ENCODE assay signal across 13 cellular contexts in the genomic region with DNA sequence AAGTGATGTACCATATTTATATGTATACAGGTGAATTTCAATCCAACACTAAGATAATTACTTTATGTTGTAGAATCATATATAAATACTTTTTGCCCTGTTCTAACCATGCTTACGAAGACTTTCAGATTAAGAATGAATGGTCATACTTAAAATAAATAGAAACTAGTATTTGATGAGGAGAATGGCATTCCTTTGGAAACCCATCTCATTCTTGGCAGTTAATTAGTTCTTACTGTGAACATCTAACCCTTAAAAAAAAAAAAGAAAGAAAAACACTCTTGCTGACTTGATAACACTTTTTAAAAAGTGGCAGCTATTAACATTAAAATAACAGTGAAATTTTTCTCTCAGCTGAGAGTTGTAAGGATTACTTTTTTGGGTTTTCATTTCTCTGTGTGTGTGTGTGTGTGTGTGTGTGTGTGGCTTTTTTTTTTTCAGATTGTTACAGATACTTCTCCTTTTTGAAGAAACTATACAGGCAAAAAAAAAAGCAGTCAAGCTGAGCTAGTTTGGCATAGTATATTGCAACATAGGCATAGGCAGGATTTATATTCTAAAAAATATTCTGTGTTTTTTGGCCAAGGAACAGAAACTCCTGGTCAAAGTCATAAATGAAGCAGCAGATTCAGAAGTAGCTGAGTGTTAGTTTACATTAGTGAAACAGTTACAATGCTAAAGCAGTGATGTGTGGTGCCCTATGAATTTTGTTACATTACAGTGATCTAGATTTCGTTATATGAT.
DNase-seq lines count a peak whose midpoint lies in the region; ATAC-seq and TF ChIP-seq lines count a peak whose summit lies in the region.
"Had no signal": no experiment of that assay in that cellular context is flagged by ENCODE, and none has a peak within 500 bp of the region (broad histone marks: within the 10 kb centered on the region; RNA-seq: fewer than 3 reads in every experiment).

No MANE protein-coding gene starts in this region.

- H3K27ac ChIP-seq in testis: no peak overlapping the region
- H3K27ac ChIP-seq: 22Rv1 had no signal

- TF ChIP-seq POLR2A in testis (IDR thresholded peaks at IDR 0.05): no peak

- intact Hi-C loops in sciatic nerve (cut with DNase I) (no loop called here), testis (cut with DNase I; ENCODE audit: low total_unique reads) (no loop called here)

- DNase-seq in SIG-M5 treated with dmso at 0.1 percent for 504 hours (lab: John Stamatoyannopoulos, UW; ENCODE audit: unreplicated experiment) (peak; percentile 60), SIG-M5 (lab: John Stamatoyannopoulos, UW) (no peak), RPMI8226 (peak; percentile 62), fibroblast of peridontal ligament (ENCODE audit: extremely low read depth) (peak; percentile 82), sciatic nerve (ENCODE audit: low spot score) (no peak), GM13977 (ENCODE audit: low spot score) (no peak), testis (no peak), dermis blood vessel endothelial cell (no peak)
- DNase-seq: activated gamma-delta T cell treated with Interleukin-2 at 50 U/mL for 16 hours, NCI-H1417 treated with DMSO at 0.1 percent for 48 hours, NCI-H524 treated with DMSO at 0.1 percent for 48 hours, Right ventricle myocardium superior had no signal

- ATAC-seq in sciatic nerve: peak; percentile 51

- peaks cover 32% of the 10 kb centered on the region for H3K4me1 ChIP-seq in testis

- H3K4me3 ChIP-seq in testis: no peak overlapping the region

- TF ChIP-seq CTCF in GM13977 (IDR thresholded peaks at IDR 0.05; ENCODE audit: extremely low read depth, insufficient read depth, missing control alignments) (no peak), testis (IDR thresholded peaks at IDR 0.05) (no peak)

- in situ Hi-C loops in GM13977 (cut with MboI; ENCODE audit: low pct_unique_long_range_greater_than_20kb, low sequenced_read_pairs, unreplicated experiment): no loop called here

- WGBS in testis, 2 donors: 69 to 75% methylated on average over 2 of the region's 2 CpGs

- H3K36me3 ChIP-seq in testis (ENCODE audit: low read depth, missing control alignments): no peaks in the 10 kb centered on the region

- no peaks in the 10 kb centered on the region for H3K27me3 ChIP-seq in testis

- no peaks in the 10 kb centered on the region for H3K9me3 ChIP-seq in testis

Comparison
In these comparisons a context has a peak if more than half of its experiments do, and no peak if none do; other contexts are left out.
1. DNase-seq: peak in SIG-M5 treated with dmso at 0.1 percent for 504 hours (single experiment), RPMI8226 (single experiment) and fibroblast of peridontal ligament (single experiment); none in SIG-M5 (single experiment), sciatic nerve (single experiment), GM13977 (single experiment), testis (single experiment) and dermis blood vessel endothelial cell (single experiment).